25 cellular contexts compared by ENCODE assay signal in the genomic region with DNA sequence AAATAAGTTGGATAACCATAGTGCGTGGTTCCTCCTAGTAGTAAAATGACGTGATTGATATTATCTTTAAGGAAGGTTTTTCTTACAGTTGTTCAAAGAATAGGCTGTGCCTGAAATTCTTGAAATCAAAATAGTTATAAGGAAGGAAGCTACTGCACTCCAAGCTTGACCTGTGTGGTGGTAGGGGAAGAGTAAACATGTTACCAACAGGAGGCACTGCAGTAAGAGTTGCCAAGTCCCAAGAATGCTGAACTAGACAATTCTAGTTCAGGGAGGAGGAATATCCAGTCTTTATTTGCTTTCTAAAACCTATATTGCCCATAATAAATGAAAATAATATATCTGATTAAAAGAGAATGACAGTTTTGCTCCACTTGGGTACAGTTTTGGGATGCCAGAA.
"Had no signal": no experiment of that assay in that cellular context is flagged by ENCODE, and none has a peak within 500 bp of the region (broad histone marks: within the 10 kb centered on the region; RNA-seq: fewer than 3 reads in every experiment).

No MANE protein-coding gene starts in this region.

- H3K36me3 Mint-ChIP-seq: T-cell had no signal

- H3K4me1 Mint-ChIP-seq: T-cell had no signal

- H3K27me3 ChIP-seq: MG63, SJSA1 had no signal

- H3K27ac Mint-ChIP-seq: T-cell; T-helper 1 cell treated with Interleukin-12 subunit alpha and Interleukin-12 subunit beta and Interleukin-4 antibody, amounts not matched to agents 30 μg/mL and 1 μg/mL, for 36 hours had no signal

- H3K4me1 ChIP-seq: SJSA1 had no signal

- H3K4me2 ChIP-seq: SK-N-SH had no signal

- H3K36me3 ChIP-seq: MG63, SJSA1 had no signal

- H3K4me3 Mint-ChIP-seq: T-cell; T-helper 1 cell treated with Interleukin-12 subunit alpha and Interleukin-12 subunit beta and Interleukin-4 antibody, amounts not matched to agents 30 μg/mL and 1 μg/mL, for 36 hours had no signal

- H3K4me3 ChIP-seq: MG63, SJSA1 had no signal

- H3K9ac ChIP-seq: SK-N-SH had no signal

- FAIRE-seq: HepG2 had no signal

- H3K27ac ChIP-seq: SJSA1 had no signal

- DNase-seq: IMR-90, Karpas-422, KG1, MG63, NCI-H1092 treated with DMSO at 0.1 percent for 48 hours, NCI-H1436, NCI-H187, NCI-H2029, NCI-H2081 treated with DMSO at 0.1 percent for 48 hours, NCI-H2171, NCI-H226, NCI-H446, NCI-H510A, NCI-H524 treated with DMSO at 0.1 percent for 48 hours, NCI-H69, NCI-H774, SIG-M5, SK-N-SH, SW 1271, T-cell had no signal

- H3K9me3 Mint-ChIP-seq: T-helper 1 cell treated with Interleukin-12 subunit alpha and Interleukin-12 subunit beta and Interleukin-4 antibody, amounts not matched to agents 30 μg/mL and 1 μg/mL, for 36 hours had no signal

- H3K27me3 Mint-ChIP-seq: T-cell had no signal

- ATAC-seq: HepG2, Panc1, Right ventricle myocardium inferior, T-cell had no signal

- H3K9me3 ChIP-seq: MG63, SK-N-SH had no signal
